ENCODE assay signal across 8 cellular contexts in the genomic region with DNA sequence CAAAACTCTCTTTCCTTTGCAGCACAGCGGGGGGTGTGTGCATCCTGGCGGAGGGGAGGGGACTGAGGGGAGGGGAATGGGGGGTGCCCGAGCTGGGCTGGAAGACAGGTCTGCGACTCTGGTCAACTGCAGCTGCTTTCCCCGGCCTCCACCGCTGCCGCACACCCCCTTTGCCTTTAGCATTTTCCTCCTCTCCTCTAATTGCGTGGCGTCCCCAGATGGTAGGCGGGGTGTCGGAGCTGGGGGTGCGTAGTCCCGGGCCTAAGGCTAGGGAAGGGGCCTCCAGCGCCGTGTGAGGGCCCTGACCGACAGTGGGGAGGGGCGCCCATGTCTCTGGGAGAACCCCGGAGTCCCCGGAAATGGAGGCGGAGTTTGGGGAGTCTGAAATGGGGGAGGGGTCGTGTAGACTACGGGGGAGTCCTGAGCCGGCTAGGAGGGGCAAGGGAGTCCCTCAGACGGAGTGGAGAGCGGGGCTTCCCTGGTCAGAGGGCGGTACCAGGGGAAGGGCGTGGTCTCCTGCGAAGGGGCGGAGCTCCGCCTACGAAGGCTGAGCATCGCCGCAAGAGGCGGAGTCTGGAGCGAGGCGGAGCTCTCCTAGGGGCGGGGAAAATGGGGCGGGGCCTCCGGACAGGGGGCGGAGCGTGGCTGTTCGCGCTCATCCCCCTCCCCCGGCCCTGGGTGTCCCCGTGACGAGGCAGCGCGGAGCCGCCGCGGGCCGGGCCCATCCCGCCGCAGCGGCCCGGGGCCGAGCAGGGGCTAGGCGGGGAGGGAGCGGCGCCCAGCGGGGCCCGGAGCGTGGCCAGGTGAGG. TPM values are rescaled to one million over a fixed set of nuclear protein-coding genes. Genes with fewer than 3 reads are reported as not detected.
DNase-seq lines count a peak whose midpoint lies in the region; ATAC-seq lines count a peak whose summit lies in the region.

Gene PELI3, plus strand, starts transcription at position 681 of the 809 bp plus-strand sequence. CDS start 1,224 bp downstream, outside the sequence.

- WGBS in mesenchymal stem cell: 2% methylated on average over 45 of the region's 63 CpGs

- H4K91ac ChIP-seq in mesenchymal stem cell (ENCODE audit: low read length): no peak within 1 kb of the TSS

- H3K14ac ChIP-seq in mesenchymal stem cell (ENCODE audit: low read length in 2 of 2): peak within 1 kb of the TSS in 1 of 2 experiments; percentile 30

- H3K9me3 Mint-ChIP-seq in effector memory CD8-positive, alpha-beta T cell: no peaks in the 10 kb centered on the region

- H3K4me2 ChIP-seq in mesenchymal stem cell (ENCODE audit: low read length, poor library complexity, severe bottlenecking): peak within 1 kb of the TSS; percentile 81

- H2BK12ac ChIP-seq in mesenchymal stem cell (ENCODE audit: low read length in 2 of 2): peak within 1 kb of the TSS in 1 of 2 experiments; percentile 24

- H3K4me3 Mint-ChIP-seq in effector memory CD8-positive, alpha-beta T cell: peak within 1 kb of the TSS; percentile 85 to 87

- peaks cover 6% of the 10 kb centered on the region for H3K79me1 ChIP-seq in mesenchymal stem cell (replicated peaks; ENCODE audit: low read length, poor library complexity, severe bottlenecking)

- H3K27ac ChIP-seq in mesenchymal stem cell (ENCODE audit: low read length, poor library complexity, severe bottlenecking): no peak within 1 kb of the TSS

- H3K36me3 Mint-ChIP-seq in effector memory CD8-positive, alpha-beta T cell (ENCODE audit: insufficient read depth): no peaks in the 10 kb centered on the region

- peak within 1 kb of the TSS; percentile 55 to 74 for H3K18ac ChIP-seq in mesenchymal stem cell (ENCODE audit: low read depth in 1 of 2, low read length in 2 of 2)

- H3K4me1 ChIP-seq in mesenchymal stem cell (ENCODE audit: control insufficient read depth, insufficient read depth, low read depth, low read length): peaks cover 14% of the 10 kb centered on the region

- peaks cover 8 to 12% of the 10 kb centered on the region in 2 donors for H3K4me1 Mint-ChIP-seq in effector memory CD8-positive, alpha-beta T cell (ENCODE audit: low read depth in 2 of 2)

- H3K27ac Mint-ChIP-seq in effector memory CD8-positive, alpha-beta T cell: peak within 1 kb of the TSS; percentile 83 to 86

- H2BK120ac ChIP-seq in mesenchymal stem cell (ENCODE audit: low read depth, low read length): no peak within 1 kb of the TSS

- H3K9me3 ChIP-seq in mesenchymal stem cell (ENCODE audit: control insufficient read depth, low read length): no peaks in the 10 kb centered on the region

- H3K27me3 ChIP-seq in mesenchymal stem cell (ENCODE audit: control insufficient read depth in 1 of 2, insufficient read depth in 1 of 2, low read length in 2 of 2): no peaks in the 10 kb centered on the region

- H3K4me3 ChIP-seq in mesenchymal stem cell (ENCODE audit: insufficient read depth in 1 of 2, low read depth in 1 of 2, low read length in 2 of 2): peak within 1 kb of the TSS; percentile 89 to 90

- peak within 1 kb of the TSS; percentile 85 for H2BK15ac ChIP-seq in mesenchymal stem cell (ENCODE audit: low read depth, poor library complexity, severe bottlenecking)

- ATAC-seq in GM19397 (IDR thresholded peaks at IDR 0.05; ENCODE audit: unreplicated experiment): peak; percentile 87
- ATAC-seq in HG03565 (IDR thresholded peaks at IDR 0.05; ENCODE audit: unreplicated experiment): peak; percentile 69
- peak; percentile 84 for ATAC-seq in effector memory CD8-positive, alpha-beta T cell (replicated peaks)

- peak; percentile 34 to 92 (median 82) for DNase-seq in C1 segment of cervical spinal cord (lab: John Stamatoyannopoulos, UW)
- DNase-seq in NCI-H82 (lab: John Stamatoyannopoulos, UW): peak; percentile 93
- peak; percentile 86 to 89 for DNase-seq in activated CD8-positive, alpha-beta memory T cell treated with anti-CD3 and anti-CD28 coated beads for 4 hours (ENCODE audit: low read depth in 2 of 2)
- peak; percentile 90 to 92 (median 92) for DNase-seq in effector memory CD8-positive, alpha-beta T cell
- peak; percentile 94 for DNase-seq in mesenchymal stem cell
- DNase-seq in stimulated activated CD8-positive, alpha-beta memory T cell treated with anti-CD3 and anti-CD28 coated beads, Interleukin-12 subunit alpha, Interleukin-12 subunit beta, amount 100 ng/mL, for 1 hour (ENCODE audit: low read depth): peak; percentile 90

- peak within 1 kb of the TSS; percentile 82 for H4K8ac ChIP-seq in mesenchymal stem cell (ENCODE audit: low read length)

- peak within 1 kb of the TSS; percentile 90 for H2AFZ ChIP-seq in mesenchymal stem cell (ENCODE audit: low read depth, low read length)

- no peak within 1 kb of the TSS for H2BK5ac ChIP-seq in mesenchymal stem cell (ENCODE audit: low read depth, low read length, poor library complexity, severe bottlenecking)

- peak within 1 kb of the TSS in 1 of 2 experiments; percentile 65 for H3K23ac ChIP-seq in mesenchymal stem cell (ENCODE audit: low read length in 2 of 2)

- H2AK5ac ChIP-seq in mesenchymal stem cell (ENCODE audit: low read length, severe bottlenecking): no peak within 1 kb of the TSS

- peak within 1 kb of the TSS; percentile 25 to 30 for H3K4ac ChIP-seq in mesenchymal stem cell (ENCODE audit: low read depth in 1 of 2, low read length in 2 of 2)

- H3K27me3 Mint-ChIP-seq in effector memory CD8-positive, alpha-beta T cell: no peaks in the 10 kb centered on the region

- peak within 1 kb of the TSS; percentile 88 for H3K9ac ChIP-seq in mesenchymal stem cell (ENCODE audit: low read length)

- H3K36me3 ChIP-seq in mesenchymal stem cell (ENCODE audit: control insufficient read depth in 1 of 2, insufficient read depth in 2 of 2, low read depth in 1 of 2, low read length in 2 of 2): peaks cover 3 to 15% of the 10 kb centered on the region in 2 experiments

RNA-seq across cellular contexts. Expression of gene PELI3, which starts in this region (rescaled TPM):
- 5.8 TPM for polyA plus RNA-seq in mesenchymal stem cell (2013, experiment 1 of 2)
- 5.3 TPM for polyA plus RNA-seq in mesenchymal stem cell (2013, experiment 2 of 2)
